ENCODE assay signal across 20 cellular contexts in the genomic region with DNA sequence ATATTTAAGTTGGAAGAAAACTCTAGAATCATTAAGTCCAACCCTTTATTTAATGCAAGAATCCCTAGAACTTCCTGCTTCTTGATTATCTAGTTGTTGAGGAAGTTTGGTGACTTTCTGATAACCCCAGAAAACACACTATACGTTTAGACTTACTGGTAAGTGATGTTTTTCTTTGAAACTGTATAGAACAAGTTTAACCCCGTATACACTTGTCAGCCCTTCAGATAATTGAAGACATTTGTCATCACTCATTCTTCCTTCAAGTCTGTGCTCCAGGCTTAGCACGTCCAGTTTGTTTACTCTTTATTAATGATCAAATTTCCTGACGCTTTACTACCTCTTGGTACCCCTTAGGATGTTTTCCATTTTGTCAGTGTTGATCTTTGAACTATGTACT. TPM values are rescaled to one million over a fixed set of nuclear protein-coding genes. Genes with fewer than 3 reads are reported as not detected.
DNase-seq lines count a peak whose midpoint lies in the region; ATAC-seq, FAIRE-seq and TF ChIP-seq lines count a peak whose summit lies in the region.
"Had no signal": no experiment of that assay in that cellular context is flagged by ENCODE, and none has a peak within 500 bp of the region (broad histone marks: within the 10 kb centered on the region; RNA-seq: fewer than 3 reads in every experiment).

No MANE protein-coding gene starts in this region.

- TF ChIP-seq CTCF in A549 (IDR thresholded peaks at IDR 0.05) (no peak), Loucy (conservative IDR thresholded peaks at IDR 0.05; ENCODE audit: low read length) (no peak), K562 (IDR thresholded peaks at IDR 0.05 in 2 of 3, conservative IDR thresholded peaks at IDR 0.05 in 1 of 3; ENCODE audit: insufficient read depth in 2 of 3, low read depth in 1 of 3, low read length in 3 of 3) (no peak), hepatocyte (IDR thresholded peaks at IDR 0.05; ENCODE audit: poor library complexity) (no peak)

- H3K27me3 ChIP-seq in Loucy (ENCODE audit: insufficient read depth, low read length, poor library complexity, severe bottlenecking): no peaks in the 10 kb centered on the region
- no peaks in the 10 kb centered on the region for H3K27me3 ChIP-seq in K562 (ENCODE audit: control insufficient read depth in 2 of 2, insufficient read depth in 2 of 2, low read length in 2 of 2)
- H3K27me3 ChIP-seq in hepatocyte: no peaks in the 10 kb centered on the region
- H3K27me3 ChIP-seq: SJCRH30 had no signal

- TF ChIP-seq POLR2A in A549 (IDR thresholded peaks at IDR 0.05; ENCODE audit: low read length) (no peak), K562 (conservative IDR thresholded peaks at IDR 0.05) (no peak)

- CTCF ChIA-PET in A549 (lab: Yijun Ruan, JAX) (no interaction called here), K562 (lab: Yijun Ruan, JAX; ENCODE audit: low intra/inter-chr PET ratio) (no interaction called here)

- H2AFZ ChIP-seq in Loucy (ENCODE audit: low read length): no peak overlapping the region
- H2AFZ ChIP-seq in K562 (ENCODE audit: low read depth, low read length): no peak overlapping the region
- no peak overlapping the region for H2AFZ ChIP-seq in hepatocyte

- no peak overlapping the region for H3K9ac ChIP-seq in Loucy (ENCODE audit: low read depth, low read length, poor library complexity, severe bottlenecking)
- H3K9ac ChIP-seq in K562 (ENCODE audit: insufficient read depth in 1 of 2, low read depth in 2 of 2, low read length in 2 of 2): no peak overlapping the region

- H3K79me2 ChIP-seq in Loucy (ENCODE audit: insufficient read depth, low read length) (peaks cover 94% of the 10 kb centered on the region), K562 (ENCODE audit: control insufficient read depth, insufficient read depth, low read length) (peaks cover 79% of the 10 kb centered on the region), hepatocyte (peaks cover 100% of the 10 kb centered on the region)

- in situ Hi-C loops in K562 (cut with MboI): no loop called here

- no peaks in the 10 kb centered on the region for H3K9me1 ChIP-seq in K562 (ENCODE audit: control insufficient read depth, insufficient read depth, low read length)

- H3K4me2 ChIP-seq in A549 (peak overlapping the region; percentile 48), Loucy (ENCODE audit: low read depth, low read length, poor library complexity, severe bottlenecking) (peak overlapping the region; percentile 51), K562 (ENCODE audit: insufficient read depth, low read length) (no peak overlapping the region; the same call in 1 of the 2 replicates), hepatocyte (peak overlapping the region; percentile 4)

- DNase-seq in A549 (ENCODE audit: low read depth in 1 of 2, low spot score in 1 of 2): peak in 1 of 2 experiments; percentile 25
- DNase-seq in K562 (ENCODE audit: extremely low read depth in 1 of 4, low spot score in 3 of 4): no peak
- DNase-seq in hepatocyte (ENCODE audit: low spot score): no peak
- no peak for DNase-seq in immature natural killer cell
- DNase-seq: EL, GF-D8, KG1, NCI-H1092 treated with DMSO at 0.1 percent for 48 hours, NCI-H1436 treated with DMSO at 0.1 percent for 48 hours, NCI-H1930, NCI-H226, NCI-H510A treated with DMSO at 0.1 percent for 48 hours, NCI-H748 treated with DMSO at 0.1 percent for 48 hours, SJCRH30 had no signal

- H3K36me3 ChIP-seq in Loucy (ENCODE audit: insufficient read depth, low read length) (no peaks in the 10 kb centered on the region), K562 (ENCODE audit: control insufficient read depth, insufficient read depth, low read length) (no peaks in the 10 kb centered on the region), hepatocyte (replicated peaks; ENCODE audit: insufficient read depth, low read depth) (no peaks in the 10 kb centered on the region)
- H3K36me3 ChIP-seq: SJCRH30 had no signal

- no peak overlapping the region for H3K4me3 Mint-ChIP-seq in immature natural killer cell

- FAIRE-seq in A549 (lab: Jason Lieb, UNC) (no peak), K562 (lab: Jason Lieb, UNC) (no peak)

- no peaks in the 10 kb centered on the region for H3K9me3 ChIP-seq in A549
- H3K9me3 ChIP-seq in Loucy (ENCODE audit: insufficient read depth, low read depth, low read length): no peaks in the 10 kb centered on the region
- no peaks in the 10 kb centered on the region for H3K9me3 ChIP-seq in K562 (replicated peaks; ENCODE audit: control insufficient read depth, insufficient read depth, low read depth, low read length)
- H3K9me3 ChIP-seq in hepatocyte (ENCODE audit: low read depth): no peaks in the 10 kb centered on the region
- H3K9me3 ChIP-seq: SJCRH30 had no signal

- no peak overlapping the region for H3K27ac ChIP-seq in A549
- no peak overlapping the region for H3K27ac ChIP-seq in K562 (ENCODE audit: extremely low read depth, low read depth, low read length)
- no peak overlapping the region for H3K27ac ChIP-seq in hepatocyte
- H3K27ac ChIP-seq: C4-2B, SJCRH30 had no signal

- H3K9me2 ChIP-seq in Loucy (replicated peaks; ENCODE audit: low read depth, low read length): no peaks in the 10 kb centered on the region
- H3K9me2 ChIP-seq in hepatocyte (replicated peaks; ENCODE audit: insufficient read depth): no peaks in the 10 kb centered on the region

- TF ChIP-seq RAD21 in A549 (conservative IDR thresholded peaks at IDR 0.05 in 1 of 2, IDR thresholded peaks at IDR 0.05 in 1 of 2) (no peak), K562 (CRISPR knock-in tag; conservative IDR thresholded peaks at IDR 0.05 in 1 of 2, IDR thresholded peaks at IDR 0.05 in 1 of 2) (no peak)

- peaks cover 29 to 65% of the 10 kb centered on the region in 2 donors for H3K4me1 Mint-ChIP-seq in immature natural killer cell

- POLR2A ChIA-PET in A549 (lab: Yijun Ruan, JAX) (no interaction called here), K562 (lab: Yijun Ruan, JAX) (interaction anchor here (1.9 kb wide), 1 partner anchor 9 kb away, joined by 4 read pairs; no protein-coding TSS in a partner anchor)

- no peaks in the 10 kb centered on the region for H3K36me3 Mint-ChIP-seq in immature natural killer cell

- H3K27me3 Mint-ChIP-seq in immature natural killer cell (ENCODE audit: low read depth in 3 of 3): peaks cover 0 to 3% (median 0%) of the 10 kb centered on the region in 3 donors

- no peaks in the 10 kb centered on the region for H3K9me3 Mint-ChIP-seq in immature natural killer cell

- H3F3A ChIP-seq in Loucy (ENCODE audit: low read depth): no peaks in the 10 kb centered on the region

- H3K4me1 ChIP-seq in A549: peaks cover 15% of the 10 kb centered on the region; the same call in 2 of the 3 replicates
- H3K4me1 ChIP-seq in Loucy (ENCODE audit: insufficient read depth, low read length, poor library complexity, severe bottlenecking): peaks cover 18% of the 10 kb centered on the region
- peaks cover 0 to 11% of the 10 kb centered on the region in 2 experiments; a peak in 3 of 5 replicates for H3K4me1 ChIP-seq in K562 (replicated peaks in 1 of 2; ENCODE audit: control insufficient read depth in 2 of 2, insufficient read depth in 2 of 2, low read length in 2 of 2)
- peaks cover 6% of the 10 kb centered on the region for H3K4me1 ChIP-seq in hepatocyte (ENCODE audit: insufficient read depth)
- H3K4me1 ChIP-seq: SJCRH30 had no signal

- intact Hi-C loops in K562 (cut with micrococcal nuclease): no loop called here

- ATAC-seq in A549 (no peak), K562 (peak; percentile 52; the same call in 2 of the 3 replicates), HG03442 (IDR thresholded peaks at IDR 0.05; ENCODE audit: unreplicated experiment) (no peak), HG02938 (IDR thresholded peaks at IDR 0.05; ENCODE audit: unreplicated experiment) (no peak), HG03460 (IDR thresholded peaks at IDR 0.05; ENCODE audit: unreplicated experiment) (no peak)
- ATAC-seq: Panc1 had no signal

- TF ChIP-seq EP300 in A549 (IDR thresholded peaks at IDR 0.05) (no peak), K562 (IDR thresholded peaks at IDR 0.05; ENCODE audit: low read length) (no peak)

- no TSS peak for BruUV-seq in K562 (replicated peaks; lab: Mats Ljungman, UMichigan)

- peaks cover 22% of the 10 kb centered on the region for H4K20me1 ChIP-seq in Loucy (ENCODE audit: insufficient read depth, low read length, poor library complexity, severe bottlenecking)
- H4K20me1 ChIP-seq in K562 (replicated peaks; ENCODE audit: control insufficient read depth, insufficient read depth, low read length): 0 out of 2 replicates have a peak, but pooled peaks cover 3% of the 10 kb centered on the region
- peaks cover 17% of the 10 kb centered on the region for H4K20me1 ChIP-seq in hepatocyte (ENCODE audit: insufficient read depth, poor library complexity, severe bottlenecking)

- H3K4me3 ChIP-seq in A549: no peak overlapping the region
- peak overlapping the region; percentile 16 for H3K4me3 ChIP-seq in Loucy (ENCODE audit: low read length, poor library complexity, severe bottlenecking)
- no peak overlapping the region for H3K4me3 ChIP-seq in K562
- no peak overlapping the region for H3K4me3 ChIP-seq in hepatocyte
- H3K4me3 ChIP-seq: SJCRH30 had no signal

- 7% methylated on average over 4 of the region's 4 CpGs for WGBS in A549 (ENCODE audit: missing lambda C conversion rate)
- WGBS in K562 (ENCODE audit: insufficient coverage, low coverage, missing lambda C conversion rate): 5% methylated on average over 4 of the region's 4 CpGs
- WGBS in hepatocyte (ENCODE audit: low lambda C conversion rate, missing lambda C conversion rate): 23% methylated on average over 4 of the region's 4 CpGs

- H3K27ac Mint-ChIP-seq in immature natural killer cell: no peak overlapping the region

RNA-seq across cellular contexts. Expression of a gene that starts 9.0 kb away (rescaled TPM):
- 211 and 260 TPM in 2 replicates for polyA plus RNA-seq in A549 (2011; rRNA removed)
- polyA plus RNA-seq in A549 (2012; cell fraction: cytosol; rRNA removed): 68.5 and 89.7 TPM in 2 replicates
- polyA plus RNA-seq in A549 (2012; cell fraction: nucleus; rRNA removed): 33.4 and 35.9 TPM in 2 replicates
- polyA plus RNA-seq in A549 (2017; fragmentation: RNase III; extraction: RNeasy Plus Mini Kit Qiagen cat#74134 plus additional on column Dnase treatment): 161 to 167 TPM (median 163 TPM) in 3 replicates
- 40.3 and 52.9 TPM in 2 replicates for polyA minus RNA-seq in A549 (2011; rRNA and poly(A)+ RNA removed)
- total RNA-seq in K562 (2011; cell fraction: chromatin; rRNA removed; ENCODE audit: low replicate concordance): 6.0 and 20.9 TPM in 2 replicates
- 10.1 and 11.5 TPM in 2 replicates for total RNA-seq in K562 (2011; cell fraction: nucleolus; rRNA removed)
- 16.7 and 19.2 TPM in 2 replicates for total RNA-seq in K562 (2011; cell fraction: nucleoplasm; rRNA removed)
- total RNA-seq in K562 (2014; rRNA removed): 68.7 and 84.2 TPM in 2 replicates
- 122 and 132 TPM in 2 replicates for total RNA-seq in K562 (2014; rRNA removed; fragmentation: Illumina TruSeq; extraction: Trizol)
- 104 and 113 TPM in 2 replicates for total RNA-seq in K562 (2015; rRNA removed; fragmentation: Illumina TruSeq; extraction: Trizol)
- 70.3 and 74.1 TPM in 2 replicates for total RNA-seq in K562 (2021)
- polyA plus RNA-seq in K562 (2011; rRNA removed): 114 and 140 TPM in 2 replicates
- 31.7 and 69.4 TPM in 2 replicates for polyA plus RNA-seq in K562 (2011; cell fraction: cytosol; rRNA removed)
- polyA plus RNA-seq in K562 (2011; cell fraction: nucleus; rRNA removed): 24.8 and 45.9 TPM in 2 replicates
- polyA plus RNA-seq in K562 (2012): 71.3 and 83.7 TPM in 2 replicates
- 72.2 and 84.3 TPM in 2 replicates for polyA plus RNA-seq in K562 (2014; fragmentation: Illumina TruSeq; extraction: Trizol)
- polyA plus RNA-seq in K562 (2014; fragmentation: Nextera tagmentation; extraction: Ambion mirVana): 100 to 1,000 TPM; 292 to 313 TPM
- 84.0 and 90.3 TPM in 2 replicates for polyA plus RNA-seq in K562 (2014; rRNA removed)
- 51.4 and 55.1 TPM in 2 replicates for polyA minus RNA-seq in K562 (2011; rRNA and poly(A)+ RNA removed)
- polyA minus RNA-seq in K562 (2011; cell fraction: cytosol; rRNA and poly(A)+ RNA removed): 9.9 and 20.3 TPM in 2 replicates
- polyA minus RNA-seq in K562 (2011; cell fraction: nucleus; rRNA and poly(A)+ RNA removed): 15.3 and 22.3 TPM in 2 replicates
- total RNA-seq in hepatocyte: 111 and 113 TPM in 2 replicates
- polyA plus RNA-seq in hepatocyte: 117 and 150 TPM in 2 replicates
- polyA plus RNA-seq in immature natural killer cell: 100 to 1,000 TPM in 1 of 3 donors, 10 to 100 TPM in 2; 71.3 to 129 (median 85.4) TPM
